In genomic region chr1:46747683-46748288, GRCh38 we compare ENCODE assay signal across 8 cellular contexts. TPM values are rescaled to one million over a fixed set of nuclear protein-coding genes. Genes with fewer than 3 reads are reported as not detected.
A peak's percentile ranks its signal among the peaks of the same experiment; 100 is the strongest.
DNase-seq lines count a peak whose midpoint lies in the region; TF ChIP-seq lines count a peak whose summit lies in the region.

No MANE protein-coding gene starts in this region.

- H3K36me3 ChIP-seq in BJ (ENCODE audit: control insufficient read depth, insufficient read depth, low read length): no peaks in the 10 kb centered on the region

- H3K36me3 Mint-ChIP-seq in HFFc6 (ENCODE audit: low read depth): no peaks in the 10 kb centered on the region

- no peak overlapping the region for H3K27ac Mint-ChIP-seq in HFFc6

- no peaks in the 10 kb centered on the region for H3K9me3 Mint-ChIP-seq in HFFc6

- peaks cover 5% of the 10 kb centered on the region for H3K27me3 Mint-ChIP-seq in HFFc6 (ENCODE audit: insufficient read depth)

- no peaks in the 10 kb centered on the region; the same call in 1 of the 2 replicates for H3K27me3 ChIP-seq in BJ (ENCODE audit: control insufficient read depth, insufficient read depth, low read length)

- no peak overlapping the region for H3K4me3 Mint-ChIP-seq in HFFc6

- no peaks in the 10 kb centered on the region; the same call in 1 of the 2 replicates for H3K4me1 Mint-ChIP-seq in HFFc6 (ENCODE audit: low read depth)

- CTCF ChIA-PET in BJ (lab: Yijun Ruan, JAX): interaction anchor here (0.6 to 1.0 kb wide), 2 partner anchors 10 to 342 kb away, joined by 3 read pairs; no protein-coding TSS in a partner anchor

- peak; percentile 71 for TF ChIP-seq CTCF in BJ (IDR thresholded peaks at IDR 0.05; ENCODE audit: insufficient read depth, low read depth, low read length)
- peak; percentile 72 for TF ChIP-seq CTCF in HFFc6 (IDR thresholded peaks at IDR 0.05)

- POLR2A ChIA-PET in BJ (lab: Charles Lee): no interaction called here

- H3K4me3 ChIP-seq in BJ (ENCODE audit: low read depth, low read length): no peak overlapping the region

- DNase-seq in BJ (ENCODE audit: low read depth): no peak
- DNase-seq in HFFc6: peak; percentile 60
- peak; percentile 75 for DNase-seq in NCI-H82 treated with DMSO at 0.1 percent for 48 hours (lab: John Stamatoyannopoulos, UW; ENCODE audit: unreplicated experiment)
- peak; percentile 78 for DNase-seq in dermis blood vessel endothelial cell
- peak; percentile 57 to 75 for DNase-seq in lung microvascular endothelial cell (ENCODE audit: low read depth in 2 of 2)
- no peak for DNase-seq in T1000 (lab: John Stamatoyannopoulos, UW)
- no peak for DNase-seq in activated T-cell treated with anti-CD3 and anti-CD28 coated beads, Interleukin-2, amount 50 U/mL, for 48 hours
- no peak for DNase-seq in NOMO-1 (lab: John Stamatoyannopoulos, UW; ENCODE audit: unreplicated experiment in 2 of 2)

RNA-seq across cellular contexts. Expression of gene EFCAB14, which starts 28.9 kb away (rescaled TPM):
- polyA plus RNA-seq in BJ (2011; rRNA removed): 30.4 and 49.4 TPM in 2 replicates
- polyA minus RNA-seq in BJ (2011; rRNA and poly(A)+ RNA removed): 27.5 and 28.6 TPM in 2 replicates
- 10 to 100 TPM; 60.6 to 69.7 (median 66.4) TPM for total RNA-seq in HFFc6 (2021; fragmentation: NEBNext Ultra II Directional; extraction: Animal tissue kit (Norgen Biotek cat#: 25700))
- total RNA-seq in dermis blood vessel endothelial cell: 90.7 and 155 TPM in 2 replicates
- total RNA-seq in lung microvascular endothelial cell: 44.7 and 65.7 TPM in 2 replicates

RNA-seq across cellular contexts. Expression of gene CYP4B1, which starts 51.1 kb away (rescaled TPM):
- polyA plus RNA-seq in BJ (2011; rRNA removed): not detected in 2 replicates
- polyA minus RNA-seq in BJ (2011; rRNA and poly(A)+ RNA removed): not detected in 2 replicates
- not detected for total RNA-seq in HFFc6 (2021; fragmentation: NEBNext Ultra II Directional; extraction: Animal tissue kit (Norgen Biotek cat#: 25700))
- total RNA-seq in dermis blood vessel endothelial cell (0.17 TPM in 1 of 2 replicates, not detected in the other), lung microvascular endothelial cell (not detected in 2 replicates)

Comparison
In these comparisons a context has a peak if more than half of its experiments do, and no peak if none do; other contexts are left out.
1. DNase-seq: peak in HFFc6 (single experiment), NCI-H82 treated with DMSO at 0.1 percent for 48 hours (single experiment), dermis blood vessel endothelial cell (single experiment) and lung microvascular endothelial cell (2 of 2); none in BJ (single experiment), T1000 (single experiment), activated T-cell treated with anti-CD3 and anti-CD28 coated beads, Interleukin-2, amount 50 U/mL, for 48 hours (0 of 2) and NOMO-1 (0 of 2).